ENCODE assay signal across 9 cellular contexts in genomic region chr22:45976351-45977002, GRCh38. TPM values are rescaled to one million over a fixed set of nuclear protein-coding genes. Genes with fewer than 3 reads are reported as not detected.
DNase-seq lines count a peak whose midpoint lies in the region; ATAC-seq and TF ChIP-seq lines count a peak whose summit lies in the region.
"Had no signal": no experiment of that assay in that cellular context is flagged by ENCODE, and none has a peak within 500 bp of the region (broad histone marks: within the 10 kb centered on the region; RNA-seq: fewer than 3 reads in every experiment).

No MANE protein-coding gene starts in this region.

- H3K23ac ChIP-seq in mesendoderm (ENCODE audit: low read length), result no peak overlapping the region

- no TSS peak for BruUV-seq in A673 (replicated peaks; lab: Mats Ljungman, UMichigan)

- POLR2A ChIA-PET in A673 (lab: Charles Lee; ENCODE audit: low non-redundant PET), result no interaction called here
- POLR2A ChIA-PET in HEK293 (lab: Yijun Ruan, JAX), result interaction anchor here (1.0 kb wide), 1 partner anchor 398 kb away, joined by 3 read pairs; no protein-coding TSS in a partner anchor

- WGBS in mesendoderm (ENCODE audit: extremely low coverage, insufficient coverage, low lambda C conversion rate), result no CpG with 5 or more reads among the region's 77 CpGs

- H3K36me3 ChIP-seq in A673 (ENCODE audit: insufficient read depth, low read length, poor library complexity, severe bottlenecking) (no peaks in the 10 kb centered on the region), HEK293 (ENCODE audit: control insufficient read depth in 2 of 2, insufficient read depth in 1 of 2, low read length in 2 of 2) (no peaks in the 10 kb centered on the region), breast epithelium (no peaks in the 10 kb centered on the region), mesendoderm (ENCODE audit: control insufficient read depth, insufficient read depth, low read length) (no peaks in the 10 kb centered on the region)

- TF ChIP-seq POLR2A in breast epithelium (IDR thresholded peaks at IDR 0.05), result no peak

- H4K5ac ChIP-seq in mesendoderm (ENCODE audit: low read length), result no peak overlapping the region

- no peak overlapping the region for H2BK120ac ChIP-seq in mesendoderm (ENCODE audit: low read depth, low read length)

- H4K8ac ChIP-seq in mesendoderm (ENCODE audit: low read depth, low read length), result no peak overlapping the region

- H3K4me2 ChIP-seq in mesendoderm (ENCODE audit: low read length), result peak overlapping the region; percentile 27

- peak overlapping the region; percentile 23 for H3K4me3 ChIP-seq in A673 (ENCODE audit: low read depth, low read length, poor library complexity, severe bottlenecking)
- H3K4me3 ChIP-seq in HEK293 (ENCODE audit: low read depth, low read length), result peak overlapping the region; percentile 46
- H3K4me3 ChIP-seq in breast epithelium, result peak overlapping the region in 2 of 3 donors; percentile 47 to 78
- no peak overlapping the region for H3K4me3 ChIP-seq in mesendoderm (ENCODE audit: low read length)

- H3K4me1 ChIP-seq in A673 (ENCODE audit: insufficient read depth, low read length, poor library complexity, severe bottlenecking) (peaks cover 6% of the 10 kb centered on the region), HEK293 (ENCODE audit: control insufficient read depth, insufficient read depth, low read length) (peaks cover 4% of the 10 kb centered on the region), breast epithelium (peaks cover 16 to 24% of the 10 kb centered on the region in 2 donors), mesendoderm (ENCODE audit: control insufficient read depth, low read depth, low read length) (peaks cover 2% of the 10 kb centered on the region)

- H3K4ac ChIP-seq in mesendoderm (ENCODE audit: low read depth, low read length), result no peak overlapping the region

- H2BK15ac ChIP-seq in mesendoderm (replicated peaks; ENCODE audit: low read depth), result no peak overlapping the region

- DNase-seq in A673 (ENCODE audit: low spot score), result no peak
- DNase-seq in breast epithelium (ENCODE audit: low spot score in 2 of 2), result no peak
- DNase-seq in mesendoderm, result no peak
- no peak for DNase-seq in activated T-cell treated with anti-CD3 and anti-CD28 coated beads for 4 hours

- no peak overlapping the region for H3K18ac ChIP-seq in mesendoderm (ENCODE audit: low read length)

- no peak overlapping the region for H3K56ac ChIP-seq in mesendoderm (ENCODE audit: low read length)

- no peak overlapping the region for H2BK5ac ChIP-seq in mesendoderm (ENCODE audit: low read length)

- peaks cover 68% of the 10 kb centered on the region for H3K27me3 ChIP-seq in A673 (replicated peaks; ENCODE audit: insufficient read depth, low read depth, low read length, poor library complexity)
- H3K27me3 ChIP-seq in breast epithelium, result peaks cover 11 to 55% of the 10 kb centered on the region in 2 donors
- peaks cover 58% of the 10 kb centered on the region for H3K27me3 ChIP-seq in mesendoderm (ENCODE audit: insufficient read depth, low read length, poor library complexity)

- no peaks in the 10 kb centered on the region for H3K79me1 ChIP-seq in mesendoderm (ENCODE audit: low read length)

- CTCF ChIA-PET in A673 (lab: Charles Lee) (no interaction called here), HEK293 (lab: Yijun Ruan, JAX) (interaction anchor here (0.6 to 1.7 kb wide), 8 partner anchors 7 to 898 kb away, joined by 3 to 6 read pairs (median 3); no protein-coding TSS in a partner anchor)

- H3K79me2 ChIP-seq in mesendoderm (ENCODE audit: control insufficient read depth, insufficient read depth, low read length), result no peaks in the 10 kb centered on the region

- intact Hi-C loops in A673 (cut with micrococcal nuclease; ENCODE audit: unreplicated experiment) (no loop called here), breast epithelium (cut with DNase I; ENCODE audit: low total_unique reads) (no loop called here)

- H3K9me3 ChIP-seq in A673 (ENCODE audit: low read depth, low read length, poor library complexity, severe bottlenecking), result no peaks in the 10 kb centered on the region
- H3K9me3 ChIP-seq in HEK293 (ENCODE audit: control insufficient read depth, insufficient read depth, low read depth, low read length), result no peaks in the 10 kb centered on the region
- H3K9me3 ChIP-seq in breast epithelium, result no peaks in the 10 kb centered on the region

- no peak overlapping the region for H2AK5ac ChIP-seq in mesendoderm (ENCODE audit: low read length)

- no peak overlapping the region for H3K9ac ChIP-seq in mesendoderm (ENCODE audit: low read length)

- ATAC-seq in HG02884 (IDR thresholded peaks at IDR 0.05; ENCODE audit: unreplicated experiment) (no peak), HG03432 (IDR thresholded peaks at IDR 0.05; ENCODE audit: unreplicated experiment) (no peak)
- no peak for ATAC-seq in activated CD4-positive, CD25-positive, alpha-beta regulatory T cell treated with anti-CD3 and anti-CD28 coated beads, Interleukin-2, amount 50 U/mL, for 24 hours

- no peak overlapping the region for H3K27ac ChIP-seq in A673 (ENCODE audit: low read depth, low read length, poor library complexity, severe bottlenecking)
- peak overlapping the region; percentile 42; the same call in 1 of the 2 replicates for H3K27ac ChIP-seq in HEK293 (ENCODE audit: extremely low read depth, low read depth, low read length)
- H3K27ac ChIP-seq in breast epithelium, result no peak overlapping the region
- H3K27ac ChIP-seq in mesendoderm (ENCODE audit: low read depth, low read length), result no peak overlapping the region

- no peak for TF ChIP-seq CTCF in A673 (conservative IDR thresholded peaks at IDR 0.05; ENCODE audit: low read depth, low read length)
- TF ChIP-seq CTCF in HEK293 (tag by site-specific recombination; IDR thresholded peaks at IDR 0.05), result no peak
- TF ChIP-seq CTCF in breast epithelium (IDR thresholded peaks at IDR 0.05), result no peak

TF ChIP-seq in HEK293, 187 proteins besides CTCF, POLR2A, EP300 and RAD21 (continues in another document):
- TF ChIP-seq TSHZ1 (tag by site-specific recombination; IDR thresholded peaks at IDR 0.05; ENCODE audit: borderline replicate concordance) (no peak), ZBTB48 (tag by site-specific recombination; IDR thresholded peaks at IDR 0.05) (peak; percentile 45; the same call in 1 of the 2 replicates), INSM2 (tag by site-specific recombination; IDR thresholded peaks at IDR 0.05) (no peak), GLI2 (tag by site-specific recombination; IDR thresholded peaks at IDR 0.05; ENCODE audit: borderline replicate concordance, low read depth) (no peak), ZNF449 (tag by site-specific recombination; IDR thresholded peaks at IDR 0.05) (peak; percentile 88), ZBTB8A (tag by site-specific recombination; IDR thresholded peaks at IDR 0.05) (peak; percentile 87)

RNA-seq across cellular contexts. Expression of gene WNT7B, which starts 0.5 kb away (rescaled TPM):
- not detected in 2 replicates for total RNA-seq in A673 (2021)
- total RNA-seq in breast epithelium, result 1 to 10 TPM in 2 of 3 donors, not detected in 1; 2.2 to 2.9 TPM
- not detected for polyA plus RNA-seq in mesendoderm (2013, experiment 1 of 2)
- 0.03 TPM for polyA plus RNA-seq in mesendoderm (2013, experiment 2 of 2)
- total RNA-seq: SK-MEL-5 had no signal
